ENCODE assay signal across 1 cellular context in the genomic region with DNA sequence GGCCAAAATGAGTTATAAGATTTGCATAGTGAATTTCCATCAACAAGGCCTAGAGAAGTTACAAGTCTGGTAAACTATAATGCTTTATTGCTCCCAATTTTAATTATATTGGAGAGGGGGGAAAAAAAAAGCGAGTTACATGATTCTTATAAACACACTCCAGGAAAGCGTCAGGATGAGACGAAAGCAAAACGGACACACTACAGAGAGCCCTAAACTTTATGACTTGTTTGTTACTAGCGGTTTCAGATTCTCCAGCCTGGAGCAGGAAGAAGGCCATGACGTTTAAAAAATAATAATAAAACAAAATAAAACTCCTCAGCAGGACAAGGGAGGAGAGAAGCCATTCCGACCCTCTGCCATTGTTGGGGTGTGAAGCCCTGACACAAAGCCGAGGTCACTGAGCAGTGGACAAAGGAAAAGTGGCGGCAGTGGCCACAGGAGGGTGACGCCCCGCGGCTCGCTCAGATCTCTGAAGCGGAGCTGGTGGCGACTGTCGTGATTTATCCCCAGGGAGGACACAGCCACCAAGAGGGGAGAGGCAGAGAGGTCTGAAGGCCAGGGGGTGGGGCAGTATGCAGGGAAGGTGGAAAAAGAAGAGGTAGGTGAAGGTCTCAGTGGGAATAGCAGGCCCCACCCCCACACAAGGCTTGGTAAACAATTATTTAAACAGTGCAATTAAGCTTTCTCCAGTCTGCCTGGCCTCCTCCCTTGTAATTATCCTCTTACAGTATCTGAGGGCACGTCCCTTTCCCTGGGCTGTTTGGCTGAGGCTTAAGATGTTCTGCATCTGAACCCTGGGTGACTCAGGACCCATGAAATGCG.
TF ChIP-seq lines count a peak whose summit lies in the region.

No MANE protein-coding gene starts in this region.

TF ChIP-seq in HEK293, 187 proteins besides CTCF, POLR2A, EP300 and RAD21 (continued from another document):
- TF ChIP-seq, protein P1, sequence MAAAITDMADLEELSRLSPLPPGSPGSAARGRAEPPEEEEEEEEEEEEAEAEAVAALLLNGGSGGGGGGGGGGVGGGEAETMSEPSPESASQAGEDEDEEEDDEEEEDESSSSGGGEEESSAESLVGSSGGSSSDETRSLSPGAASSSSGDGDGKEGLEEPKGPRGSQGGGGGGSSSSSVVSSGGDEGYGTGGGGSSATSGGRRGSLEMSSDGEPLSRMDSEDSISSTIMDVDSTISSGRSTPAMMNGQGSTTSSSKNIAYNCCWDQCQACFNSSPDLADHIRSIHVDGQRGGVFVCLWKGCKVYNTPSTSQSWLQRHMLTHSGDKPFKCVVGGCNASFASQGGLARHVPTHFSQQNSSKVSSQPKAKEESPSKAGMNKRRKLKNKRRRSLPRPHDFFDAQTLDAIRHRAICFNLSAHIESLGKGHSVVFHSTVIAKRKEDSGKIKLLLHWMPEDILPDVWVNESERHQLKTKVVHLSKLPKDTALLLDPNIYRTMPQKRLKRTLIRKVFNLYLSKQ (tag by site-specific recombination; IDR thresholded peaks at IDR 0.05; ENCODE audit: borderline replicate concordance) = no peak
- TF ChIP-seq WT1 (tag by site-specific recombination; IDR thresholded peaks at IDR 0.05) = peak; percentile 96
- TF ChIP-seq KLF1 (tag by site-specific recombination; IDR thresholded peaks at IDR 0.05) = 0 out of 2 replicates have a peak, but pooled peaks have one; percentile 17
- TF ChIP-seq SETDB1 (IDR thresholded peaks at IDR 0.05; ENCODE audit: insufficient read length, low read length) = no peak
- no peak for TF ChIP-seq ZNF76 (tag by site-specific recombination; IDR thresholded peaks at IDR 0.05; ENCODE audit: borderline replicate concordance, low read depth)
- TF ChIP-seq, protein P2, sequence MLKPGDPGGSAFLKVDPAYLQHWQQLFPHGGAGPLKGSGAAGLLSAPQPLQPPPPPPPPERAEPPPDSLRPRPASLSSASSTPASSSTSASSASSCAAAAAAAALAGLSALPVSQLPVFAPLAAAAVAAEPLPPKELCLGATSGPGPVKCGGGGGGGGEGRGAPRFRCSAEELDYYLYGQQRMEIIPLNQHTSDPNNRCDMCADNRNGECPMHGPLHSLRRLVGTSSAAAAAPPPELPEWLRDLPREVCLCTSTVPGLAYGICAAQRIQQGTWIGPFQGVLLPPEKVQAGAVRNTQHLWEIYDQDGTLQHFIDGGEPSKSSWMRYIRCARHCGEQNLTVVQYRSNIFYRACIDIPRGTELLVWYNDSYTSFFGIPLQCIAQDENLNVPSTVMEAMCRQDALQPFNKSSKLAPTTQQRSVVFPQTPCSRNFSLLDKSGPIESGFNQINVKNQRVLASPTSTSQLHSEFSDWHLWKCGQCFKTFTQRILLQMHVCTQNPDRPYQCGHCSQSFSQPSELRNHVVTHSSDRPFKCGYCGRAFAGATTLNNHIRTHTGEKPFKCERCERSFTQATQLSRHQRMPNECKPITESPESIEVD (tag by site-specific recombination; IDR thresholded peaks at IDR 0.05) = no peak
- TF ChIP-seq ZFP41 (tag by site-specific recombination; IDR thresholded peaks at IDR 0.05; ENCODE audit: borderline replicate concordance) = no peak
- peak; percentile 40; the same call in 1 of the 2 replicates for TF ChIP-seq ZNF341 (tag by site-specific recombination; IDR thresholded peaks at IDR 0.05; ENCODE audit: low read depth)
- no peak for TF ChIP-seq ZNF366 (tag by site-specific recombination; conservative IDR thresholded peaks at IDR 0.05)
- TF ChIP-seq KLF9 (tag by site-specific recombination; IDR thresholded peaks at IDR 0.05; ENCODE audit: low read depth) = no peak
- no peak for TF ChIP-seq ZNF629 (tag by site-specific recombination; IDR thresholded peaks at IDR 0.05)
- TF ChIP-seq ZNF16 (tag by site-specific recombination; IDR thresholded peaks at IDR 0.05; ENCODE audit: low read depth) = no peak
- TF ChIP-seq, protein P3, sequence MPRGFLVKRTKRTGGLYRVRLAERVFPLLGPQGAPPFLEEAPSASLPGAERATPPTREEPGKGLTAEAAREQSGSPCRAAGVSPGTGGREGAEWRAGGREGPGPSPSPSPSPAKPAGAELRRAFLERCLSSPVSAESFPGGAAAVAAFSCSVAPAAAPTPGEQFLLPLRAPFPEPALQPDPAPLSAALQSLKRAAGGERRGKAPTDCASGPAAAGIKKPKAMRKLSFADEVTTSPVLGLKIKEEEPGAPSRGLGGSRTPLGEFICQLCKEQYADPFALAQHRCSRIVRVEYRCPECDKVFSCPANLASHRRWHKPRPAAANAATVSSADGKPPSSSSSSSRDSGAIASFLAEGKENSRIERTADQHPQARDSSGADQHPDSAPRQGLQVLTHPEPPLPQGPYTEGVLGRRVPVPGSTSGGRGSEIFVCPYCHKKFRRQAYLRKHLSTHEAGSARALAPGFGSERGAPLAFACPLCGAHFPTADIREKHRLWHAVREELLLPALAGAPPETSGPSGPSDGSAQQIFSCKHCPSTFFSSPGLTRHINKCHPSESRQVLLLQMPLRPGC (tag by site-specific recombination; IDR thresholded peaks at IDR 0.05) = 0 out of 2 replicates have a peak, but pooled peaks have one; percentile 13
- no peak for TF ChIP-seq ZBTB20 (tag by site-specific recombination; IDR thresholded peaks at IDR 0.05)
- no peak for TF ChIP-seq EGR2 (tag by site-specific recombination; IDR thresholded peaks at IDR 0.05; ENCODE audit: low read depth)
- TF ChIP-seq, protein P4, sequence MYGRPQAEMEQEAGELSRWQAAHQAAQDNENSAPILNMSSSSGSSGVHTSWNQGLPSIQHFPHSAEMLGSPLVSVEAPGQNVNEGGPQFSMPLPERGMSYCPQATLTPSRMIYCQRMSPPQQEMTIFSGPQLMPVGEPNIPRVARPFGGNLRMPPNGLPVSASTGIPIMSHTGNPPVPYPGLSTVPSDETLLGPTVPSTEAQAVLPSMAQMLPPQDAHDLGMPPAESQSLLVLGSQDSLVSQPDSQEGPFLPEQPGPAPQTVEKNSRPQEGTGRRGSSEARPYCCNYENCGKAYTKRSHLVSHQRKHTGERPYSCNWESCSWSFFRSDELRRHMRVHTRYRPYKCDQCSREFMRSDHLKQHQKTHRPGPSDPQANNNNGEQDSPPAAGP (tag by site-specific recombination; IDR thresholded peaks at IDR 0.05) = peak; percentile 88
- no peak for TF ChIP-seq ZNF132 (tag by site-specific recombination; IDR thresholded peaks at IDR 0.05; ENCODE audit: borderline replicate concordance)
- no peak for TF ChIP-seq ZNF510 (tag by site-specific recombination; IDR thresholded peaks at IDR 0.05; ENCODE audit: insufficient replicate concordance)
- TF ChIP-seq TRIM28 (IDR thresholded peaks at IDR 0.05; ENCODE audit: borderline replicate concordance, low read length) = 0 out of 2 replicates have a peak, but pooled peaks have one; percentile 35
- TF ChIP-seq ZEB2 (tag by site-specific recombination; IDR thresholded peaks at IDR 0.05) = no peak
- no peak for TF ChIP-seq IKZF3 (tag by site-specific recombination; IDR thresholded peaks at IDR 0.05)
- no peak for TF ChIP-seq ZFHX2 (tag by site-specific recombination; conservative IDR thresholded peaks at IDR 0.05)
- TF ChIP-seq ZNF2 (tag by site-specific recombination; IDR thresholded peaks at IDR 0.05) = peak; percentile 27; the same call in 1 of the 2 replicates
- no peak for TF ChIP-seq ZNF239 (tag by site-specific recombination; IDR thresholded peaks at IDR 0.05)
- TF ChIP-seq, protein P5, sequence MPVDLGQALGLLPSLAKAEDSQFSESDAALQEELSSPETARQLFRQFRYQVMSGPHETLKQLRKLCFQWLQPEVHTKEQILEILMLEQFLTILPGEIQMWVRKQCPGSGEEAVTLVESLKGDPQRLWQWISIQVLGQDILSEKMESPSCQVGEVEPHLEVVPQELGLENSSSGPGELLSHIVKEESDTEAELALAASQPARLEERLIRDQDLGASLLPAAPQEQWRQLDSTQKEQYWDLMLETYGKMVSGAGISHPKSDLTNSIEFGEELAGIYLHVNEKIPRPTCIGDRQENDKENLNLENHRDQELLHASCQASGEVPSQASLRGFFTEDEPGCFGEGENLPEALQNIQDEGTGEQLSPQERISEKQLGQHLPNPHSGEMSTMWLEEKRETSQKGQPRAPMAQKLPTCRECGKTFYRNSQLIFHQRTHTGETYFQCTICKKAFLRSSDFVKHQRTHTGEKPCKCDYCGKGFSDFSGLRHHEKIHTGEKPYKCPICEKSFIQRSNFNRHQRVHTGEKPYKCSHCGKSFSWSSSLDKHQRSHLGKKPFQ (tag by site-specific recombination; IDR thresholded peaks at IDR 0.05) = no peak
- no peak for TF ChIP-seq ZNF529 (tag by site-specific recombination; IDR thresholded peaks at IDR 0.05; ENCODE audit: insufficient replicate concordance)
- TF ChIP-seq REPIN1 (tag by site-specific recombination; IDR thresholded peaks at IDR 0.05; ENCODE audit: low read depth) = no peak
- no peak for TF ChIP-seq ZNF214 (tag by site-specific recombination; IDR thresholded peaks at IDR 0.05; ENCODE audit: borderline replicate concordance)
- no peak for TF ChIP-seq SP2 (tag by site-specific recombination; IDR thresholded peaks at IDR 0.05)
